12 cellular contexts compared by ENCODE assay signal in the genomic region with DNA sequence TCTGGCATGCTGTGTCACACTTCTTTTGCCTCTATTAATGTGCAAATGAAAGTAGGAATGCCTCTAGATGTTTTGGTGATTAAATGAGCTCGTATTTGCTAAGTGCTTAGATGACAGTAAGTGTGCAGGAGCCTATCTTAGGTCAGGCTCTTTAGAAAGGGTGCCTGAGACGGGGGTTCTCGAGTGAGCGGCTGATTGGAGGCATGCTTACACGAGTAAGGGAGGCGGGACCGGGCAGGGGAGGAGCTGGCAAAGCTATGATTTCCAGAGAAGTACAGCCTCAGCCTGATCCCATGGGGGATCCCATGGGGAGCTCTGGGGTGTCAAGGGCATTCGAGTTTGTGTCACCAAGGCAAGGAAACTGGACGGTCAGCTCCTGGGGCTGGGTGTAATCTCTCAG. TPM values are rescaled to one million over a fixed set of nuclear protein-coding genes. Genes with fewer than 3 reads are reported as not detected.
DNase-seq lines count a peak whose midpoint lies in the region; ATAC-seq, FAIRE-seq and TF ChIP-seq lines count a peak whose summit lies in the region.
"Had no signal": no experiment of that assay in that cellular context is flagged by ENCODE, and none has a peak within 500 bp of the region (broad histone marks: within the 10 kb centered on the region; RNA-seq: fewer than 3 reads in every experiment).

No MANE protein-coding gene starts in this region.

- H3K36me3 Mint-ChIP-seq in CD14-positive monocyte = peaks cover 3 to 4% of the 10 kb centered on the region in 2 donors
- H3K36me3 Mint-ChIP-seq in activated T-helper 2 cell treated with anti-CD3 and anti-CD28 coated beads, Interferon-gamma antibody, Interleukin-2, Interleukin-4, amounts not matched to agents 10 μg/mL and 5 μg/mL and 100 μg/mL, durations not matched to agents 14 hours and 24 hours and 36 hours (ENCODE audit: low read depth) = peaks cover 8% of the 10 kb centered on the region
- peaks cover 0 to 7% (median 0%) of the 10 kb centered on the region in 5 donors for H3K36me3 Mint-ChIP-seq in naive thymus-derived CD4-positive, alpha-beta T cell

- FAIRE-seq in GM12892 (lab: Jason Lieb, UNC) = peak; percentile 40
- no peak for FAIRE-seq in pancreas (lab: Jason Lieb, UNC)
- FAIRE-seq: small intestine had no signal

- H3K4me3 ChIP-seq in naive thymus-derived CD4-positive, alpha-beta T cell (ENCODE audit: low read length) = no peak overlapping the region
- H3K4me3 ChIP-seq in pancreas = no peak overlapping the region
- H3K4me3 ChIP-seq: heart right ventricle had no signal

- peaks cover 56% of the 10 kb centered on the region for H3K4me1 Mint-ChIP-seq in CD14-positive monocyte
- peaks cover 45% of the 10 kb centered on the region for H3K4me1 Mint-ChIP-seq in activated T-helper 2 cell treated with anti-CD3 and anti-CD28 coated beads, Interferon-gamma antibody, Interleukin-2, Interleukin-4, amounts not matched to agents 10 μg/mL and 5 μg/mL and 100 μg/mL, durations not matched to agents 14 hours and 24 hours and 36 hours (ENCODE audit: low read depth)
- H3K4me1 Mint-ChIP-seq in naive thymus-derived CD4-positive, alpha-beta T cell = peaks cover 17 to 46% (median 34%) of the 10 kb centered on the region in 7 donors

- no peaks in the 10 kb centered on the region for H3K27me3 ChIP-seq in naive thymus-derived CD4-positive, alpha-beta T cell (ENCODE audit: control insufficient read depth in 2 of 2, insufficient read depth in 2 of 2, low read length in 2 of 2)
- no peaks in the 10 kb centered on the region for H3K27me3 ChIP-seq in pancreas

- H3K9me3 ChIP-seq in naive thymus-derived CD4-positive, alpha-beta T cell (ENCODE audit: control insufficient read depth in 2 of 3, low read length in 3 of 3) = no peaks in the 10 kb centered on the region
- no peaks in the 10 kb centered on the region for H3K9me3 ChIP-seq in pancreas
- H3K9me3 ChIP-seq: heart right ventricle had no signal

- intact Hi-C loops in CD14-positive monocyte (cut with micrococcal nuclease) = no loop called here
- intact Hi-C loops in activated T-helper 2 cell treated with anti-CD3 and anti-CD28 coated beads, Interferon-gamma antibody, Interleukin-2, Interleukin-4, amounts not matched to agents 10 μg/mL and 5 μg/mL and 100 μg/mL, durations not matched to agents 14 hours and 24 hours and 36 hours (cut with micrococcal nuclease) = no loop called here
- intact Hi-C loops in naive thymus-derived CD4-positive, alpha-beta T cell (cut with micrococcal nuclease) = loop anchor here in 1 of 2 donors (1.0 to 10.0 kb wide), 4 partner anchors 15 to 1743 kb away; partner anchors contain the start of gene MSL3
- intact Hi-C loops in pancreas (cut with DNase I) = no loop called here

- H3K4me1 ChIP-seq in naive thymus-derived CD4-positive, alpha-beta T cell (ENCODE audit: control insufficient read depth in 2 of 2, insufficient read depth in 2 of 2, low read length in 2 of 2) = peaks cover 4 to 13% of the 10 kb centered on the region in 2 donors
- H3K4me1 ChIP-seq in pancreas = no peaks in the 10 kb centered on the region

- CTCF ChIA-PET in naive thymus-derived CD4-positive, alpha-beta T cell (lab: Charles Lee) = interaction anchor here (0.7 to 1.0 kb wide), 2 partner anchors 8 to 66 kb away, joined by 3 to 4 read pairs; no protein-coding TSS in a partner anchor

- TF ChIP-seq CTCF in CD14-positive monocyte (IDR thresholded peaks at IDR 0.05) = no peak
- TF ChIP-seq CTCF in pancreas (IDR thresholded peaks at IDR 0.05) = no peak

- H3K9me3 Mint-ChIP-seq in CD14-positive monocyte = peaks cover 0 to 26% (median 13%) of the 10 kb centered on the region in 7 donors
- no peaks in the 10 kb centered on the region for H3K9me3 Mint-ChIP-seq in activated T-helper 2 cell treated with anti-CD3 and anti-CD28 coated beads, Interferon-gamma antibody, Interleukin-2, Interleukin-4, amounts not matched to agents 10 μg/mL and 5 μg/mL and 100 μg/mL, durations not matched to agents 14 hours and 24 hours and 36 hours
- peaks cover 0 to 6% (median 0%) of the 10 kb centered on the region in 11 donors for H3K9me3 Mint-ChIP-seq in naive thymus-derived CD4-positive, alpha-beta T cell

- DNase-seq in CD14-positive monocyte (ENCODE audit: low spot score) (no peak), GM12892 (ENCODE audit: insufficient read length) (no peak), NCI-H146 (lab: John Stamatoyannopoulos, UW) (no peak), Ammon's horn (ENCODE audit: low spot score) (no peak), GM19240 (ENCODE audit: insufficient read length, low spot score) (no peak), pancreas (no peak)
- DNase-seq in activated T-helper 2 cell treated with anti-CD3 and anti-CD28 coated beads, Interferon-gamma antibody, Interleukin-2, Interleukin-4, amounts not matched to agents 10 μg/mL and 5 μg/mL and 100 μg/mL, durations not matched to agents 14 hours and 24 hours and 36 hours (ENCODE audit: low spot score) = no peak
- no peak for DNase-seq in naive thymus-derived CD4-positive, alpha-beta T cell
- DNase-seq: heart right ventricle, NCI-H524, SIG-M5, small intestine had no signal

- no peak overlapping the region for H3K4me3 Mint-ChIP-seq in CD14-positive monocyte
- H3K4me3 Mint-ChIP-seq in activated T-helper 2 cell treated with anti-CD3 and anti-CD28 coated beads, Interferon-gamma antibody, Interleukin-2, Interleukin-4, amounts not matched to agents 10 μg/mL and 5 μg/mL and 100 μg/mL, durations not matched to agents 14 hours and 24 hours and 36 hours (ENCODE audit: low read depth) = peak overlapping the region; percentile 0
- peak overlapping the region in 6 of 10 donors; percentile 35 to 75 (median 46) for H3K4me3 Mint-ChIP-seq in naive thymus-derived CD4-positive, alpha-beta T cell

- no peak for ATAC-seq in naive thymus-derived CD4-positive, alpha-beta T cell
- no peak for ATAC-seq in pancreas
- ATAC-seq: heart right ventricle had no signal

- WGBS in pancreas, 2 donors = 53 to 78% methylated on average over 9 of the region's 9 CpGs

- peaks cover 6 to 45% (median 9%) of the 10 kb centered on the region in 3 donors for H3K27me3 Mint-ChIP-seq in CD14-positive monocyte (ENCODE audit: low read depth in 3 of 3)
- peaks cover 4% of the 10 kb centered on the region for H3K27me3 Mint-ChIP-seq in activated T-helper 2 cell treated with anti-CD3 and anti-CD28 coated beads, Interferon-gamma antibody, Interleukin-2, Interleukin-4, amounts not matched to agents 10 μg/mL and 5 μg/mL and 100 μg/mL, durations not matched to agents 14 hours and 24 hours and 36 hours (ENCODE audit: low read depth)
- peaks cover 0 to 4% (median 0%) of the 10 kb centered on the region in 5 donors for H3K27me3 Mint-ChIP-seq in naive thymus-derived CD4-positive, alpha-beta T cell

- POLR2A ChIA-PET in naive thymus-derived CD4-positive, alpha-beta T cell (lab: Charles Lee) = interaction anchor here (0.8 to 1.5 kb wide), 5 partner anchors 72 to 99 kb away, joined by 3 to 8 read pairs (median 4); no protein-coding TSS in a partner anchor

- H3K27ac Mint-ChIP-seq in CD14-positive monocyte = peak overlapping the region in 4 of 7 donors; percentile 3 to 60 (median 42)
- H3K27ac Mint-ChIP-seq in activated T-helper 2 cell treated with anti-CD3 and anti-CD28 coated beads, Interferon-gamma antibody, Interleukin-2, Interleukin-4, amounts not matched to agents 10 μg/mL and 5 μg/mL and 100 μg/mL, durations not matched to agents 14 hours and 24 hours and 36 hours = peak overlapping the region; percentile 86
- peak overlapping the region in 5 of 9 donors; percentile 50 to 85 (median 65) for H3K27ac Mint-ChIP-seq in naive thymus-derived CD4-positive, alpha-beta T cell

- H3K27ac ChIP-seq in naive thymus-derived CD4-positive, alpha-beta T cell (ENCODE audit: low read depth, low read length) = no peak overlapping the region
- H3K27ac ChIP-seq in pancreas = no peak overlapping the region

- no peaks in the 10 kb centered on the region for H3K36me3 ChIP-seq in naive thymus-derived CD4-positive, alpha-beta T cell (ENCODE audit: control insufficient read depth in 2 of 3, insufficient read depth in 3 of 3, low read length in 3 of 3)
- H3K36me3 ChIP-seq in pancreas = no peaks in the 10 kb centered on the region
- H3K36me3 ChIP-seq: heart right ventricle had no signal

- no peak for TF ChIP-seq POLR2A in GM12892 (IDR thresholded peaks at IDR 0.05; ENCODE audit: low read depth, low read length)

RNA-seq across cellular contexts. Expression of gene CLDN34, which starts 44.8 kb away (rescaled TPM):
- polyA plus RNA-seq in CD14-positive monocyte (not detected), pancreas (under 1 TPM; 0.30 to 0.40 TPM)
- polyA plus RNA-seq in GM12892 (2012; ENCODE audit: missing spikeins) = not detected
- not detected in 2 replicates for total RNA-seq in activated T-helper 2 cell treated with anti-CD3 and anti-CD28 coated beads, Interferon-gamma antibody, Interleukin-2, Interleukin-4, amounts not matched to agents 10 μg/mL and 5 μg/mL and 100 μg/mL, durations not matched to agents 14 hours and 24 hours and 36 hours
- not detected for total RNA-seq in naive thymus-derived CD4-positive, alpha-beta T cell
- polyA plus RNA-seq in naive thymus-derived CD4-positive, alpha-beta T cell = not detected
- total RNA-seq in pancreas = under 1 TPM in 5 of 6 donors, not detected in 1; 0.19 to 0.32 (median 0.24) TPM
- total RNA-seq: heart right ventricle had no signal
- polyA plus RNA-seq: heart right ventricle, small intestine had no signal

Comparison
In these comparisons a context has a peak if more than half of its experiments do, and no peak if none do; other contexts are left out.
1. H3K4me3 Mint-ChIP-seq: peak in activated T-helper 2 cell treated with anti-CD3 and anti-CD28 coated beads, Interferon-gamma antibody, Interleukin-2, Interleukin-4, amounts not matched to agents 10 μg/mL and 5 μg/mL and 100 μg/mL, durations not matched to agents 14 hours and 24 hours and 36 hours (single experiment) and naive thymus-derived CD4-positive, alpha-beta T cell (6 of 10); none in CD14-positive monocyte (0 of 2).
2. Peak in every context shown above with its lines, with median percentiles within 50 percentile points of each other: H3K27ac Mint-ChIP-seq.